20 cellular contexts compared by ENCODE assay signal in the genomic region with DNA sequence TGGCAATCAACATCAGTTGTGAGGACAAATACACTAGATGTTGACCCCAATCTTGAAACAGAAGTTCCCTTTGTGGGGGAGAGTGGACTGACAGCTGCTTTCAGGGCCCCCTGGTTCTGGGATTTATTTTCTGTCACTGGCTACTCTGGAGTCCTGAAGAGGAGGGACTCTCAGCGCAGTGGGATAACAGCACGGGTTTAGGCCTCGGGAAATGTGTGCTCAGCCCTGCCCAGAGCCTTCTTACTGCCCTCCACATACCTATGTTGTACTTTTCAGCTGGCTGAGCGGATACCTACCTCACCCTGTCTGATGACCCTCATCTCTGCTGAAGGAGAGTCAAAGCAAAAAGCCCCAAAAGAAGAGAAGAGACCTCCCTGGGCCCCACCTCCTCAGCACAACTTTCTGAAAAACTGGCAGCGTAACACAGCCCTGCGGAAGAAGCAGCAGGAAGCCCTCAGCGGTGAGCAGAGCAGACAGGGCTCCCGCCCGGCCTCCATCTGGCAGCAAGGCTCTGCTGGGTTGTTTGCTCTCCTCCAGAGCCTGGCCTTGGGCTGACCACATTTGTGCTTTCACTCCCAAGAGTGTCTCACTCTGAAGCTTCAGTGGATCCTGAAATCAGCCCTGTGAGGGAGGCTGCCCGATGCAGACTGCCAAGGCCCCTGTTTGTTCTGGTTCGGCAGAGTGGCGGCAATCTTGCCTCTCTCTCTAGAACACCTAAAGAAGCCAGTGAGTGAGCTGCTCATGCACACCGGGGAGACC. TPM values are rescaled to one million over a fixed set of nuclear protein-coding genes. Genes with fewer than 3 reads are reported as not detected.
DNase-seq lines count a peak whose midpoint lies in the region; ATAC-seq and TF ChIP-seq lines count a peak whose summit lies in the region.
"Had no signal": no experiment of that assay in that cellular context is flagged by ENCODE, and none has a peak within 500 bp of the region (broad histone marks: within the 10 kb centered on the region; RNA-seq: fewer than 3 reads in every experiment).

No MANE protein-coding gene starts in this region.

- in situ Hi-C loops in Panc1 (cut with HindIII; ENCODE audit: low pct_unique_long_range_greater_than_20kb, low sequenced_read_pairs) (no loop called here), HAP-1 (cut with MboI; ENCODE audit: low sequenced_read_pairs) (no loop called here)

- H3K27ac Mint-ChIP-seq in MCF 10A (ENCODE audit: low read depth, unreplicated experiment): peak overlapping the region; percentile 57

- ATAC-seq in Panc1 (peak; percentile 33; the same call in 1 of the 2 replicates), HG02981 (IDR thresholded peaks at IDR 0.05; ENCODE audit: unreplicated experiment) (no peak)
- ATAC-seq: psoas muscle had no signal

- H3K27ac ChIP-seq in Panc1 (ENCODE audit: low read length) (no peak overlapping the region), mucosa of rectum (ENCODE audit: low read depth in 2 of 2, low read length in 2 of 2) (peak overlapping the region; percentile 37 to 65), stomach (peak overlapping the region in 3 of 5 donors; percentile 33 to 57 (median 43))
- H3K27ac ChIP-seq: esophagus squamous epithelium, HL-60, psoas muscle had no signal

- no peaks in the 10 kb centered on the region for H3K9me3 ChIP-seq in Panc1 (ENCODE audit: control insufficient read depth, insufficient read depth, low read depth, low read length)
- H3K9me3 ChIP-seq in mucosa of rectum (ENCODE audit: control insufficient read depth in 2 of 2, low read length in 2 of 2): no peaks in the 10 kb centered on the region
- no peaks in the 10 kb centered on the region for H3K9me3 ChIP-seq in stomach
- H3K9me3 ChIP-seq in HAP-1: no peaks in the 10 kb centered on the region
- H3K9me3 ChIP-seq: esophagus squamous epithelium, heart left ventricle, psoas muscle had no signal

- no peak for TF ChIP-seq EP300 in stomach (IDR thresholded peaks at IDR 0.05)

- no peak for DNase-seq in Panc1 (ENCODE audit: low read depth, low spot score)
- no peak for DNase-seq in MCF 10A (ENCODE audit: unreplicated experiment)
- no peak for DNase-seq in stomach
- DNase-seq in NCI-H1930 (lab: John Stamatoyannopoulos, UW): no peak
- DNase-seq in HAP-1 (ENCODE audit: low spot score in 2 of 2): no peak
- DNase-seq: activated CD4-positive, alpha-beta T cell treated with anti-CD3 and anti-CD28 coated beads, Interleukin-2, amount 50 U/mL, for 1 hour; amniotic stem cell; esophagus squamous epithelium; heart left ventricle; KBM-7; NCI-H1105; NCI-H2227 treated with DMSO at 0.1 percent for 48 hours; psoas muscle; T1000 had no signal

- intact Hi-C loops in Panc1 (cut with micrococcal nuclease; ENCODE audit: unreplicated experiment) (no loop called here), MCF 10A (cut with micrococcal nuclease) (no loop called here), stomach (cut with DNase I; ENCODE audit: low total_unique reads) (no loop called here)

- peak overlapping the region; percentile 12 to 14 for H3K9ac ChIP-seq in mucosa of rectum (ENCODE audit: low read depth in 1 of 2, low read length in 2 of 2)

- TF ChIP-seq CTCF in Panc1 (IDR thresholded peaks at IDR 0.05) (no peak), MCF 10A (IDR thresholded peaks at IDR 0.05; ENCODE audit: unreplicated experiment) (no peak), stomach (IDR thresholded peaks at IDR 0.05) (no peak)

- H3K4me1 ChIP-seq in Panc1 (ENCODE audit: control insufficient read depth, insufficient read depth, low read length): no peaks in the 10 kb centered on the region
- H3K4me1 ChIP-seq in mucosa of rectum (ENCODE audit: control insufficient read depth in 2 of 2, insufficient read depth in 2 of 2, low read length in 2 of 2): peaks cover 4 to 7% of the 10 kb centered on the region in 2 donors
- peaks cover 0 to 14% (median 8%) of the 10 kb centered on the region in 4 donors for H3K4me1 ChIP-seq in stomach
- H3K4me1 ChIP-seq in HAP-1: peaks cover 4% of the 10 kb centered on the region
- H3K4me1 ChIP-seq: psoas muscle had no signal

- no peaks in the 10 kb centered on the region for H3K27me3 Mint-ChIP-seq in MCF 10A (ENCODE audit: insufficient read depth, unreplicated experiment)

- no peak overlapping the region for H3K4me3 ChIP-seq in Panc1 (ENCODE audit: low read depth in 2 of 2, low read length in 2 of 2)
- no peak overlapping the region for H3K4me3 ChIP-seq in mucosa of rectum (ENCODE audit: low read length in 2 of 2)
- no peak overlapping the region for H3K4me3 ChIP-seq in stomach
- no peak overlapping the region for H3K4me3 ChIP-seq in HAP-1
- H3K4me3 ChIP-seq: esophagus squamous epithelium, heart left ventricle, psoas muscle had no signal

- H3K36me3 Mint-ChIP-seq in MCF 10A (ENCODE audit: insufficient read depth, unreplicated experiment): no peaks in the 10 kb centered on the region

- CTCF ChIA-PET in Panc1 (lab: Charles Lee) (no interaction called here), MCF 10A (lab: Yijun Ruan, JAX) (interaction anchor here (0.7 to 1.8 kb wide), 3 partner anchors 15 to 32 kb away, joined by 3 to 8 read pairs (median 4); no protein-coding TSS in a partner anchor)

- 34 to 65% (median 60%) methylated on average over 13 of the region's 13 CpGs for WGBS in stomach, 5 donors

- H3K4me1 Mint-ChIP-seq in MCF 10A (ENCODE audit: insufficient read depth, unreplicated experiment): peaks cover 41% of the 10 kb centered on the region

- BruUV-seq in Panc1 (replicated peaks; lab: Mats Ljungman, UMichigan): no TSS peak
- BruUV-seq in MCF 10A (replicated peaks; lab: Mats Ljungman, UMichigan): no TSS peak

- TF ChIP-seq POLR2A in stomach (IDR thresholded peaks at IDR 0.05): no peak

- POLR2A ChIA-PET in Panc1 (lab: Charles Lee): no interaction called here
- POLR2A ChIA-PET in MCF 10A (lab: Yijun Ruan, JAX): interaction anchor here (1.6 to 3.8 kb wide), 4 partner anchors 13 to 166 kb away, joined by 3 to 24 read pairs (median 16); no protein-coding TSS in a partner anchor

- no peak overlapping the region for H3K4me3 Mint-ChIP-seq in MCF 10A (ENCODE audit: unreplicated experiment)

- H3K27me3 ChIP-seq in Panc1 (ENCODE audit: control insufficient read depth, insufficient read depth, low read length) (no peaks in the 10 kb centered on the region), mucosa of rectum (ENCODE audit: control insufficient read depth in 2 of 2, insufficient read depth in 2 of 2, low read length in 2 of 2) (no peaks in the 10 kb centered on the region), stomach (no peaks in the 10 kb centered on the region), HAP-1 (ENCODE audit: low read depth) (no peaks in the 10 kb centered on the region)
- H3K27me3 ChIP-seq: esophagus squamous epithelium, heart left ventricle had no signal

- no peaks in the 10 kb centered on the region for H3K36me3 ChIP-seq in Panc1 (ENCODE audit: control insufficient read depth, insufficient read depth, low read length)
- H3K36me3 ChIP-seq in mucosa of rectum (ENCODE audit: control insufficient read depth in 2 of 2, insufficient read depth in 2 of 2, low read length in 2 of 2): no peaks in the 10 kb centered on the region
- no peaks in the 10 kb centered on the region for H3K36me3 ChIP-seq in stomach
- H3K36me3 ChIP-seq in HAP-1 (replicated peaks): no peaks in the 10 kb centered on the region
- H3K36me3 ChIP-seq: esophagus squamous epithelium, heart left ventricle had no signal

- no peaks in the 10 kb centered on the region for H3K9me3 Mint-ChIP-seq in MCF 10A (ENCODE audit: unreplicated experiment)

RNA-seq across cellular contexts. Expression of a gene that starts 10.2 kb away (rescaled TPM):
- total RNA-seq in Panc1 (2021; ENCODE audit: unreplicated experiment) (2.2 TPM), MCF 10A (2022) (0.19 TPM in 1 of 2 replicates, not detected in the other), stomach (1 to 10 TPM in 3 of 5 donors, not detected in 2; 1.1 to 2.7 (median 2.6) TPM)
- 3.7 TPM for polyA plus RNA-seq in Panc1 (2012; ENCODE audit: insufficient read length)
- under 1 TPM in 2 of 3 donors, not detected in 1; 0.25 to 0.31 TPM for polyA plus RNA-seq in stomach

RNA-seq across cellular contexts. Expression of a gene that starts 14.1 kb away (rescaled TPM):
- total RNA-seq in Panc1 (2021; ENCODE audit: unreplicated experiment) (0.92 TPM), MCF 10A (2022) (2.1 and 4.4 TPM in 2 replicates), stomach (100 to 1,000 TPM in 2 of 5 donors, 10 to 100 TPM in 2, 1 to 10 TPM in 1; 6.4 to 117 (median 49.5) TPM)
- polyA plus RNA-seq in Panc1 (2012; ENCODE audit: insufficient read length): 0.67 TPM
- polyA plus RNA-seq in stomach: 10 to 100 TPM; 25.9 to 76.3 (median 40.6) TPM
- total RNA-seq: SK-MEL-5 had no signal
- polyA plus RNA-seq: BJ had no signal

RNA-seq across cellular contexts. Expression of a gene that starts 28.5 kb away (rescaled TPM):
- total RNA-seq in Panc1 (2021; ENCODE audit: unreplicated experiment) (82.2 TPM), MCF 10A (2022) (35.3 and 39.4 TPM in 2 replicates), stomach (1,000 to 10,000 TPM in 1 of 5 donors, 100 to 1,000 TPM in 3, 10 to 100 TPM in 1; 45.0 to 1,214 (median 194) TPM)
- 77.3 TPM for polyA plus RNA-seq in Panc1 (2012; ENCODE audit: insufficient read length)
- polyA plus RNA-seq in stomach: 10 to 100 TPM; 24.8 to 58.6 (median 40.6) TPM

RNA-seq across cellular contexts. Expression of a gene that starts 39.8 kb away (rescaled TPM):
- total RNA-seq in Panc1 (2021; ENCODE audit: unreplicated experiment): 40.2 TPM
- 34.6 TPM for polyA plus RNA-seq in Panc1 (2012; ENCODE audit: insufficient read length)
- 25.2 and 28.7 TPM in 2 replicates for total RNA-seq in MCF 10A (2022)
- total RNA-seq in stomach: 10 to 100 TPM; 18.7 to 54.8 (median 22.0) TPM
- polyA plus RNA-seq in stomach: 10 to 100 TPM; 23.9 to 29.4 (median 28.7) TPM

RNA-seq across cellular contexts. Expression of a gene that starts 42.1 kb away (rescaled TPM):
- 10.0 TPM for total RNA-seq in Panc1 (2021; ENCODE audit: unreplicated experiment)
- 9.7 TPM for polyA plus RNA-seq in Panc1 (2012; ENCODE audit: insufficient read length)
- total RNA-seq in MCF 10A (2022): not detected in 2 replicates
- total RNA-seq in stomach: 1 to 10 TPM in 2 of 5 donors, not detected in 3; 2.0 to 3.7 TPM
- polyA plus RNA-seq in stomach: under 1 TPM in 2 of 3 donors, not detected in 1; 0.06 to 0.10 TPM
- total RNA-seq: dermis microvascular lymphatic vessel endothelial cell, SK-MEL-5 had no signal
